In the genomic region with DNA sequence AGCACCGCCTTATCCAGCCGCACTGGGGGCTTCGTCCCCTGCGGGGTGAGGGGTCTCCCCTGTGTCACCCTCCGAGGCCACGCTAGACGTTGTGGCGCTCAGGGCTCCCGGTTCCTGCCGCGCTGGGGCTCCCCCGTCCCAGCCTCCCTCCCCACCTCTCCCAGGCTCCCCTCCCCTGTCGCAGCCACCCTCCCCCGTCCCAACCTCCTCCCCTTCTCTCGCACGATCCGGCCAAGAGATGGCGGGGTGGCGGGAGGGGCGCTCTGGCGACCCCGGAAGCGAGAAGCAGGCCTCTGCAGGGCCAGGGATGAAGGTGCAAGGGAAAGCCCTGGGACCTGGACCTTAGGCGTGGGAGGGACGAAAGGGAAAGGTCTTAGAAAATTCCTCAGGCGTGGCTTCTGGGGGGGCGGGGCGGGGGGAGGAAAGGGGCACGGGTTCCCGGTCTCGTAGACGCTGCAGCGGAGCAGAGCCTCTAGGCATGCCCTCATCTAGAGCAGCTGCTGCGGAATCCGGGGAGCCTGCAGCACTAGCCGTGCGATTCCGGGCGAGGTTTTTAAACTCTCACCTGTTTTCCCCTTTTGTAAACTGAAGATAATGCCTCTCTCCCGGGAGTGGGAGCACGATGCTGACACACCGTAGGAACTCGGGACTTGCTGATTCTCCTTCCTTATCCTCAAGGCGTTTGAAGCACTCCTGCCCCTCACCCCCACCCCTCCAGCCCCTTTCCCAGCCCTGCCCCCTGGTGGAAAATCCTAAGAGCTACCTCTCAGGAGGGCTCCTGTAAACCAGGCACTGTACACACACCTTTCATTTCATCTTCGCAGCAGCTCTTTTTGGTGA, we compare ENCODE assay signal across 1 cellular context.
TF ChIP-seq lines count a peak whose summit lies in the region.

No MANE protein-coding gene starts in this region.

TF ChIP-seq in SK-N-SH treated with all-trans-retinoic acid at 6 μM for 48 hours, 23 proteins besides CTCF, POLR2A, EP300 and RAD21 (continued from another document):
- TF ChIP-seq BACH2 (CRISPR knock-in tag; IDR thresholded peaks at IDR 0.05; ENCODE audit: borderline replicate concordance), result no peak
- no peak for TF ChIP-seq ZFP3 (CRISPR knock-in tag; IDR thresholded peaks at IDR 0.05)
- TF ChIP-seq ISL1 (CRISPR knock-in tag; IDR thresholded peaks at IDR 0.05), result no peak
- TF ChIP-seq ZNF70 (CRISPR knock-in tag; IDR thresholded peaks at IDR 0.05), result no peak
- TF ChIP-seq ARNTL (CRISPR knock-in tag; IDR thresholded peaks at IDR 0.05; ENCODE audit: borderline replicate concordance, low read depth), result no peak
- TF ChIP-seq TOX (CRISPR knock-in tag; IDR thresholded peaks at IDR 0.05; ENCODE audit: borderline replicate concordance), result no peak
- TF ChIP-seq, protein P1, sequence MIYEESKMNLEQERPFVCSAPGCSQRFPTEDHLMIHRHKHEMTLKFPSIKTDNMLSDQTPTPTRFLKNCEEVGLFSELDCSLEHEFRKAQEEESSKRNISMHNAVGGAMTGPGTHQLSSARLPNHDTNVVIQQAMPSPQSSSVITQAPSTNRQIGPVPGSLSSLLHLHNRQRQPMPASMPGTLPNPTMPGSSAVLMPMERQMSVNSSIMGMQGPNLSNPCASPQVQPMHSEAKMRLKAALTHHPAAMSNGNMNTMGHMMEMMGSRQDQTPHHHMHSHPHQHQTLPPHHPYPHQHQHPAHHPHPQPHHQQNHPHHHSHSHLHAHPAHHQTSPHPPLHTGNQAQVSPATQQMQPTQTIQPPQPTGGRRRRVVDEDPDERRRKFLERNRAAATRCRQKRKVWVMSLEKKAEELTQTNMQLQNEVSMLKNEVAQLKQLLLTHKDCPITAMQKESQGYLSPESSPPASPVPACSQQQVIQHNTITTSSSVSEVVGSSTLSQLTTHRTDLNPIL (CRISPR knock-in tag; IDR thresholded peaks at IDR 0.05; ENCODE audit: low read depth), result no peak
- TF ChIP-seq ZNF565 (CRISPR knock-in tag; conservative IDR thresholded peaks at IDR 0.05; ENCODE audit: low read depth), result no peak
- no peak for TF ChIP-seq CSDC2 (CRISPR knock-in tag; IDR thresholded peaks at IDR 0.05)
- TF ChIP-seq TCF4 (CRISPR knock-in tag; IDR thresholded peaks at IDR 0.05; ENCODE audit: borderline replicate concordance), result no peak
- no peak for TF ChIP-seq ZFP30 (CRISPR knock-in tag; IDR thresholded peaks at IDR 0.05)
- no peak for TF ChIP-seq ESRRG (CRISPR knock-in tag; IDR thresholded peaks at IDR 0.05)
- TF ChIP-seq RARB (CRISPR knock-in tag; IDR thresholded peaks at IDR 0.05), result no peak
- TF ChIP-seq, protein P2, sequence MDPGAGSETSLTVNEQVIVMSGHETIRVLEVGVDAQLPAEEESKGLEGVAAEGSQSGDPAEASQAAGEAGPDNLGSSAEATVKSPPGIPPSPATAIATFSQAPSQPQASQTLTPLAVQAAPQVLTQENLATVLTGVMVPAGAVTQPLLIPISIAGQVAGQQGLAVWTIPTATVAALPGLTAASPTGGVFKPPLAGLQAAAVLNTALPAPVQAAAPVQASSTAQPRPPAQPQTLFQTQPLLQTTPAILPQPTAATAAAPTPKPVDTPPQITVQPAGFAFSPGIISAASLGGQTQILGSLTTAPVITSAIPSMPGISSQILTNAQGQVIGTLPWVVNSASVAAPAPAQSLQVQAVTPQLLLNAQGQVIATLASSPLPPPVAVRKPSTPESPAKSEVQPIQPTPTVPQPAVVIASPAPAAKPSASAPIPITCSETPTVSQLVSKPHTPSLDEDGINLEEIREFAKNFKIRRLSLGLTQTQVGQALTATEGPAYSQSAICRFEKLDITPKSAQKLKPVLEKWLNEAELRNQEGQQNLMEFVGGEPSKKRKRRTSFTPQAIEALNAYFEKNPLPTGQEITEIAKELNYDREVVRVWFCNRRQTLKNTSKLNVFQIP (CRISPR knock-in tag; IDR thresholded peaks at IDR 0.05; ENCODE audit: borderline replicate concordance, low read depth), result no peak
- TF ChIP-seq, protein P3, sequence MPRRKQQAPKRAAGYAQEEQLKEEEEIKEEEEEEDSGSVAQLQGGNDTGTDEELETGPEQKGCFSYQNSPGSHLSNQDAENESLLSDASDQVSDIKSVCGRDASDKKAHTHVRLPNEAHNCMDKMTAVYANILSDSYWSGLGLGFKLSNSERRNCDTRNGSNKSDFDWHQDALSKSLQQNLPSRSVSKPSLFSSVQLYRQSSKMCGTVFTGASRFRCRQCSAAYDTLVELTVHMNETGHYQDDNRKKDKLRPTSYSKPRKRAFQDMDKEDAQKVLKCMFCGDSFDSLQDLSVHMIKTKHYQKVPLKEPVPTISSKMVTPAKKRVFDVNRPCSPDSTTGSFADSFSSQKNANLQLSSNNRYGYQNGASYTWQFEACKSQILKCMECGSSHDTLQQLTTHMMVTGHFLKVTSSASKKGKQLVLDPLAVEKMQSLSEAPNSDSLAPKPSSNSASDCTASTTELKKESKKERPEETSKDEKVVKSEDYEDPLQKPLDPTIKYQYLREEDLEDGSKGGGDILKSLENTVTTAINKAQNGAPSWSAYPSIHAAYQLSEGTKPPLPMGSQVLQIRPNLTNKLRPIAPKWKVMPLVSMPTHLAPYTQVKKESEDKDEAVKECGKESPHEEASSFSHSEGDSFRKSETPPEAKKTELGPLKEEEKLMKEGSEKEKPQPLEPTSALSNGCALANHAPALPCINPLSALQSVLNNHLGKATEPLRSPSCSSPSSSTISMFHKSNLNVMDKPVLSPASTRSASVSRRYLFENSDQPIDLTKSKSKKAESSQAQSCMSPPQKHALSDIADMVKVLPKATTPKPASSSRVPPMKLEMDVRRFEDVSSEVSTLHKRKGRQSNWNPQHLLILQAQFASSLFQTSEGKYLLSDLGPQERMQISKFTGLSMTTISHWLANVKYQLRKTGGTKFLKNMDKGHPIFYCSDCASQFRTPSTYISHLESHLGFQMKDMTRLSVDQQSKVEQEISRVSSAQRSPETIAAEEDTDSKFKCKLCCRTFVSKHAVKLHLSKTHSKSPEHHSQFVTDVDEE (CRISPR knock-in tag; IDR thresholded peaks at IDR 0.05), result no peak
- no peak for TF ChIP-seq PPARA (CRISPR knock-in tag; IDR thresholded peaks at IDR 0.05; ENCODE audit: borderline replicate concordance)
- TF ChIP-seq ZC3H10 (CRISPR knock-in tag; IDR thresholded peaks at IDR 0.05), result no peak
- no peak for TF ChIP-seq SNAI2 (CRISPR knock-in tag; IDR thresholded peaks at IDR 0.05)
TF ChIP-seq in SK-N-SH treated with all-trans-retinoic acid at 6 μM for 48 hours: peak in this region for 0.
